In genomic region chr6:108848116-108848868, GRCh38 we compare ENCODE assay signal across 8 cellular contexts.
DNase-seq lines count a peak whose midpoint lies in the region; ATAC-seq and TF ChIP-seq lines count a peak whose summit lies in the region.

A gene with protein sequence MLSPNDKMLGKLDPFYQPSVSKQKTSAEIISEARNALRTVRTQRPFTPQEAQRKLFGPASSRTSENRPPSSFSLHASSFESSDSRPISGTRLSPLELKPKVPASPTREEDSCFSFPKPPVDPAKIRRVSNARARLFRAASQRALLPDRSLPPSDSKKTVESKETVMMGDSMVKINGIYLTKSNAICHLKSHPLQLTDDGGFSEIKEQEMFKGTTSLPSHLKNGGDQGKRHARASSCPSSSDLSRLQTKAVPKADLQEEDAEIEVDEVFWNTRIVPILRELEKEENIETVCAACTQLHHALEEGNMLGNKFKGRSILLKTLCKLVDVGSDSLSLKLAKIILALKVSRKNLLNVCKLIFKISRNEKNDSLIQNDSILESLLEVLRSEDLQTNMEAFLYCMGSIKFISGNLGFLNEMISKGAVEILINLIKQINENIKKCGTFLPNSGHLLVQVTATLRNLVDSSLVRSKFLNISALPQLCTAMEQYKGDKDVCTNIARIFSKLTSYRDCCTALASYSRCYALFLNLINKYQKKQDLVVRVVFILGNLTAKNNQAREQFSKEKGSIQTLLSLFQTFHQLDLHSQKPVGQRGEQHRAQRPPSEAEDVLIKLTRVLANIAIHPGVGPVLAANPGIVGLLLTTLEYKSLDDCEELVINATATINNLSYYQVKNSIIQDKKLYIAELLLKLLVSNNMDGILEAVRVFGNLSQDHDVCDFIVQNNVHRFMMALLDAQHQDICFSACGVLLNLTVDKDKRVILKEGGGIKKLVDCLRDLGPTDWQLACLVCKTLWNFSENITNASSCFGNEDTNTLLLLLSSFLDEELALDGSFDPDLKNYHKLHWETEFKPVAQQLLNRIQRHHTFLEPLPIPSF (plus strand): TSS chr6:108848422. CDS start chr6:108854268, 5,846 bp downstream.

- no peak for TF ChIP-seq CTCF in AG04449 (IDR thresholded peaks at IDR 0.05; ENCODE audit: insufficient read depth, low read length, missing control alignments)

- POLR2A ChIA-PET in AG04449 (lab: Yijun Ruan, JAX) = interaction anchor here (0.9 to 1.0 kb wide), 3 partner anchors 284 to 289 kb away, joined by 3 read pairs; partner anchors contain the start of gene FOXO3

- peak; percentile 89 for ATAC-seq in GM18873 (IDR thresholded peaks at IDR 0.05; ENCODE audit: low FRiP score, unreplicated experiment)
- ATAC-seq in HG03139 (IDR thresholded peaks at IDR 0.05; ENCODE audit: unreplicated experiment) = peak; percentile 96

- DNase-seq in AG04449 (ENCODE audit: low read depth, low spot score) = peak; percentile 9
- DNase-seq in NCI-H2227 treated with DMSO at 0.1 percent for 48 hours (lab: John Stamatoyannopoulos, UW) = peak; percentile 79
- peak; percentile 63 to 79 (median 70) for DNase-seq in activated CD4-positive, CD25-positive, alpha-beta regulatory T cell (lab: John Stamatoyannopoulos, UW)
- peak; percentile 83 for DNase-seq in central memory CD4-positive, alpha-beta T cell
- DNase-seq in iris pigment epithelial cell (ENCODE audit: low read depth) = peak; percentile 83
- peak; percentile 75 to 82 for DNase-seq in stimulated activated CD4-positive, alpha-beta T cell treated with anti-CD3 and anti-CD28 coated beads, Interleukin-12 subunit alpha, Interleukin-12 subunit beta, amount 100 ng/mL, for 24 hours (ENCODE audit: low read depth in 2 of 2)

- CTCF ChIA-PET in AG04449 (lab: Yijun Ruan, JAX) = interaction anchor here (0.6 to 5.5 kb wide), 11 partner anchors 10 to 306 kb away, joined by 3 to 64 read pairs (median 4); no protein-coding TSS in a partner anchor

- peak within 1 kb of the TSS; percentile 87 for H3K4me3 ChIP-seq in AG04449 (ENCODE audit: low read depth, low read length)

Comparison
In these comparisons a context has a peak if more than half of its experiments do, and no peak if none do; other contexts are left out.
1. Peak in every context shown above with its lines: DNase-seq, ATAC-seq and H3K4me3 ChIP-seq.
2. DNase-seq: peak in every context shown above with its lines; median percentile 83 in central memory CD4-positive, alpha-beta T cell; 83 in iris pigment epithelial cell; 79 in NCI-H2227 treated with DMSO at 0.1 percent for 48 hours; 78 in stimulated activated CD4-positive, alpha-beta T cell treated with anti-CD3 and anti-CD28 coated beads, Interleukin-12 subunit alpha, Interleukin-12 subunit beta, amount 100 ng/mL, for 24 hours; 70 in activated CD4-positive, CD25-positive, alpha-beta regulatory T cell; 9 in AG04449.